ENCODE assay signal across 8 cellular contexts in genomic region chr15:38389924-38390542, GRCh38.
DNase-seq lines count a peak whose midpoint lies in the region; ATAC-seq and TF ChIP-seq lines count a peak whose summit lies in the region.

No MANE protein-coding gene starts in this region.

- no peaks in the 10 kb centered on the region for H3K4me1 Mint-ChIP-seq in CD8-positive, alpha-beta T cell (ENCODE audit: low read depth)
- H3K4me1 Mint-ChIP-seq in activated naive CD8-positive, alpha-beta T cell treated with anti-CD3 and anti-CD28 coated beads for 36 hours = no peaks in the 10 kb centered on the region

- no peak overlapping the region for H3K4me2 ChIP-seq in smooth muscle cell

- H3K9me3 Mint-ChIP-seq in CD8-positive, alpha-beta T cell = no peaks in the 10 kb centered on the region
- no peaks in the 10 kb centered on the region for H3K9me3 Mint-ChIP-seq in activated naive CD8-positive, alpha-beta T cell treated with anti-CD3 and anti-CD28 coated beads for 36 hours

- H3K36me3 Mint-ChIP-seq in CD8-positive, alpha-beta T cell = no peaks in the 10 kb centered on the region
- H3K36me3 Mint-ChIP-seq in activated naive CD8-positive, alpha-beta T cell treated with anti-CD3 and anti-CD28 coated beads for 36 hours = no peaks in the 10 kb centered on the region

- no peak for ATAC-seq in CD8-positive, alpha-beta T cell
- ATAC-seq in GM19035 (IDR thresholded peaks at IDR 0.05; ENCODE audit: unreplicated experiment) = peak; percentile 87
- ATAC-seq in HG03521 (IDR thresholded peaks at IDR 0.05; ENCODE audit: unreplicated experiment) = peak; percentile 45

- no peak overlapping the region for H3K4me3 ChIP-seq in CD8-positive, alpha-beta T cell (ENCODE audit: low read depth, low read length)
- H3K4me3 ChIP-seq in left ventricle myocardium inferior (no peak overlapping the region), smooth muscle cell (no peak overlapping the region)

- H4K20me1 ChIP-seq in smooth muscle cell (ENCODE audit: low read depth) = no peaks in the 10 kb centered on the region

- H3K27ac Mint-ChIP-seq in CD8-positive, alpha-beta T cell = no peak overlapping the region
- H3K27ac Mint-ChIP-seq in activated naive CD8-positive, alpha-beta T cell treated with anti-CD3 and anti-CD28 coated beads for 36 hours = no peak overlapping the region

- peaks cover 2% of the 10 kb centered on the region for H3K27me3 ChIP-seq in CD8-positive, alpha-beta T cell (ENCODE audit: insufficient read depth, low read length)
- H3K27me3 ChIP-seq in left ventricle myocardium inferior (ENCODE audit: low read depth) (no peaks in the 10 kb centered on the region), smooth muscle cell (ENCODE audit: low read depth) (no peaks in the 10 kb centered on the region)

- WGBS in smooth muscle cell (ENCODE audit: low lambda C conversion rate) = 82% methylated on average over 3 of the region's 3 CpGs

- CTCF ChIA-PET in CD8-positive, alpha-beta T cell (lab: Charles Lee) = interaction anchor here (0.6 to 3.8 kb wide), 6 partner anchors 12 to 1885 kb away, joined by 3 to 15 read pairs (median 3); no protein-coding TSS in a partner anchor

- no peak overlapping the region for H3K4me3 Mint-ChIP-seq in CD8-positive, alpha-beta T cell
- no peak overlapping the region for H3K4me3 Mint-ChIP-seq in activated naive CD8-positive, alpha-beta T cell treated with anti-CD3 and anti-CD28 coated beads for 36 hours

- no peaks in the 10 kb centered on the region for H3K79me2 ChIP-seq in smooth muscle cell (ENCODE audit: low read depth)

- no peaks in the 10 kb centered on the region for H3K9me3 ChIP-seq in CD8-positive, alpha-beta T cell (ENCODE audit: low read length)
- H3K9me3 ChIP-seq in left ventricle myocardium inferior (replicated peaks) (peaks cover 5% of the 10 kb centered on the region), smooth muscle cell (replicated peaks; ENCODE audit: low read depth) (no peaks in the 10 kb centered on the region)

- intact Hi-C loops in CD8-positive, alpha-beta T cell (cut with DNase I, micrococcal nuclease) = loop anchor here in 1 of 2 experiments (10.0 kb wide), 1 partner anchor 135 kb away; the partner anchor contains the start of gene SPRED1
- intact Hi-C loops in left ventricle myocardium inferior (cut with micrococcal nuclease) = loop anchor here (10.0 kb wide), 1 partner anchor 395 kb away; no protein-coding TSS in a partner anchor

- no peak overlapping the region for H2AFZ ChIP-seq in smooth muscle cell (ENCODE audit: low read depth)

- peak; percentile 85 for TF ChIP-seq CTCF in CD8-positive, alpha-beta T cell (IDR thresholded peaks at IDR 0.05)
- TF ChIP-seq CTCF in left ventricle myocardium inferior (IDR thresholded peaks at IDR 0.05; ENCODE audit: borderline replicate concordance) (peak; percentile 85), smooth muscle cell (IDR thresholded peaks at IDR 0.05; ENCODE audit: borderline replicate concordance, insufficient read depth, poor library complexity, severe bottlenecking) (peak; percentile 80)

- POLR2A ChIA-PET in CD8-positive, alpha-beta T cell (lab: Charles Lee) = no interaction called here

- no peaks in the 10 kb centered on the region for H3K4me1 ChIP-seq in CD8-positive, alpha-beta T cell (ENCODE audit: insufficient read depth, low read length)
- H3K4me1 ChIP-seq in left ventricle myocardium inferior (no peaks in the 10 kb centered on the region), smooth muscle cell (ENCODE audit: low read depth) (no peaks in the 10 kb centered on the region)

- no peak overlapping the region for H3K27ac ChIP-seq in CD8-positive, alpha-beta T cell (ENCODE audit: low read depth, low read length)
- no peak overlapping the region for H3K27ac ChIP-seq in left ventricle myocardium inferior (replicated peaks)
- no peak overlapping the region for H3K27ac ChIP-seq in smooth muscle cell (ENCODE audit: low read depth)

- H3K27me3 Mint-ChIP-seq in CD8-positive, alpha-beta T cell (ENCODE audit: low read depth) = peaks cover 15% of the 10 kb centered on the region
- peaks cover 14% of the 10 kb centered on the region for H3K27me3 Mint-ChIP-seq in activated naive CD8-positive, alpha-beta T cell treated with anti-CD3 and anti-CD28 coated beads for 36 hours

- H3K9ac ChIP-seq in smooth muscle cell (ENCODE audit: low read depth) = no peak overlapping the region

- peak; percentile 28 to 70 (median 48) for DNase-seq in CD8-positive, alpha-beta T cell
- DNase-seq in SKM-1 (lab: John Stamatoyannopoulos, UW; ENCODE audit: unreplicated experiment) (peak; percentile 39), left ventricle myocardium inferior (peak; percentile 42), smooth muscle cell (lab: John Stamatoyannopoulos, UW; ENCODE audit: unreplicated experiment) (peak; percentile 6), NCI-H1436 (lab: John Stamatoyannopoulos, UW) (no peak)
- DNase-seq in activated naive CD8-positive, alpha-beta T cell treated with anti-CD3 and anti-CD28 coated beads for 36 hours = peak; percentile 51

- H3K36me3 ChIP-seq in CD8-positive, alpha-beta T cell (ENCODE audit: insufficient read depth, low read length) = no peaks in the 10 kb centered on the region
- H3K36me3 ChIP-seq in left ventricle myocardium inferior = no peaks in the 10 kb centered on the region
- H3K36me3 ChIP-seq in smooth muscle cell (ENCODE audit: low read depth) = no peaks in the 10 kb centered on the region

- H3F3A ChIP-seq in smooth muscle cell (ENCODE audit: low read depth) = no peaks in the 10 kb centered on the region
